ENCODE assay signal across 22 cellular contexts in the genomic region with DNA sequence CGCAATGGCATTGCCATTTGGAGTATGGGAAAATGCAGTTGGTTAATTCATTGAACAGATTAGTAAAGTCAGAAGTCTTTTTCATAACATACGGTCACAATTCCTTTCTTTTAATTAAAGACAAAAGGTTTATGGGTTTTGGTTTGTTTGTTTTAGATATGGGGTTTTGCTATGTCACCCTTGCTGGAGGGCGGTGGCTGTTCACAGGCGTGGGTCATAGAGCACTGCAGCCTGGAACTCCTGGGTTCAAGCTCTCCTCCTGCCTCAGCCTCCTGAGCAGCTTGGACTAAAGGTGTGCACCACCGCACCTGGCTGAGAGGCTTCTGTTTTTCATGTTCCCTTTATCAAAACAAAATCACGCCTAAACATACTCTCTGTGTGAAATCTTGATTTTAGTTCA.
"Had no signal": no experiment of that assay in that cellular context is flagged by ENCODE, and none has a peak within 500 bp of the region (broad histone marks: within the 10 kb centered on the region; RNA-seq: fewer than 3 reads in every experiment).

No MANE protein-coding gene starts in this region.

- H3K9me3 ChIP-seq: colonic mucosa, esophagus muscularis mucosa, gastroesophageal sphincter, heart left ventricle, left lung, lower lobe of right lung had no signal

- H2AFZ ChIP-seq: hepatocyte had no signal

- ATAC-seq: foreskin keratinocyte, gastroesophageal sphincter, heart left ventricle, left lung, left ventricle myocardium superior, lower lobe of right lung had no signal

- FAIRE-seq: endothelial cell of umbilical vein, frontal cortex, kidney had no signal

- H3K36me3 ChIP-seq: colonic mucosa had no signal

- DNase-seq: colonic mucosa; cortex of kidney; dermis blood vessel endothelial cell; dorsolateral prefrontal cortex; effector CD4-positive, alpha-beta T cell; effector memory CD4-positive, alpha-beta T cell; foreskin keratinocyte; heart left ventricle; hypothalamus; immature natural killer cell; islet precursor cell; kidney; kidney glomerular epithelial cell; left lung; left ventricle myocardium superior; lower lobe of right lung; mesenchymal stem cell had no signal

- H3K4me1 ChIP-seq: colonic mucosa, esophagus muscularis mucosa, gastroesophageal sphincter, heart left ventricle, left lung, lower lobe of right lung had no signal

- H3K4me3 ChIP-seq: colonic mucosa, dorsolateral prefrontal cortex, esophagus muscularis mucosa, gastroesophageal sphincter, heart left ventricle, hepatocyte, left lung, lower lobe of right lung had no signal

- H3K27ac ChIP-seq: colonic mucosa, dorsolateral prefrontal cortex, esophagus muscularis mucosa, foreskin keratinocyte, gastroesophageal sphincter, heart left ventricle, hepatocyte, left lung, lower lobe of right lung had no signal

- H3K79me2 ChIP-seq: hepatocyte had no signal

- H3K27me3 ChIP-seq: colonic mucosa, dorsolateral prefrontal cortex, esophagus muscularis mucosa, foreskin keratinocyte, gastroesophageal sphincter, heart left ventricle, hepatocyte, left lung had no signal

- H3K4me2 ChIP-seq: hepatocyte had no signal
